ENCODE assay signal across 8 cellular contexts in genomic region chr6:52361945-52362442, GRCh38. TPM values are rescaled to one million over a fixed set of nuclear protein-coding genes. Genes with fewer than 3 reads are reported as not detected.
DNase-seq lines count a peak whose midpoint lies in the region; ATAC-seq, FAIRE-seq and TF ChIP-seq lines count a peak whose summit lies in the region.

Gene PAQR8, plus strand, starts transcription at chr6:52362151. Its CDS starts 41,063 bp downstream, at chr6:52403214.

- peak within 1 kb of the TSS; percentile 96 for H3K4me3 Mint-ChIP-seq in activated T-helper 1 cell treated with anti-CD3 and anti-CD28 coated beads, Interleukin-12 subunit alpha, Interleukin-12 subunit beta, Interleukin-2, Interleukin-4 antibody, amounts not matched to agents 30 ng/mL and 10 ng/mL and 1 ng/mL, durations not matched to agents 14 hours and 24 hours and 36 hours
- peak within 1 kb of the TSS; percentile 98 to 99 (median 98) for H3K4me3 Mint-ChIP-seq in nephron

- H3K27me3 Mint-ChIP-seq in activated T-helper 1 cell treated with anti-CD3 and anti-CD28 coated beads, Interleukin-12 subunit alpha, Interleukin-12 subunit beta, Interleukin-2, Interleukin-4 antibody, amounts not matched to agents 30 ng/mL and 10 ng/mL and 1 ng/mL, durations not matched to agents 14 hours and 24 hours and 36 hours (ENCODE audit: insufficient read depth), result peaks cover 7% of the 10 kb centered on the region
- peaks cover 14% of the 10 kb centered on the region for H3K27me3 Mint-ChIP-seq in nephron (ENCODE audit: low read depth)

- FAIRE-seq in RCC 7860 (lab: Jason Lieb, UNC), result no peak

- peak within 1 kb of the TSS; percentile 72 for H3K4me3 ChIP-seq in fibroblast of pulmonary artery (replicated peaks; ENCODE audit: low read depth, low read length)

- H3K4me1 Mint-ChIP-seq in activated T-helper 1 cell treated with anti-CD3 and anti-CD28 coated beads, Interleukin-12 subunit alpha, Interleukin-12 subunit beta, Interleukin-2, Interleukin-4 antibody, amounts not matched to agents 30 ng/mL and 10 ng/mL and 1 ng/mL, durations not matched to agents 14 hours and 24 hours and 36 hours (ENCODE audit: low read depth), result peaks cover 33% of the 10 kb centered on the region
- peaks cover 17% of the 10 kb centered on the region for H3K4me1 Mint-ChIP-seq in nephron

- no peaks in the 10 kb centered on the region for H3K9me3 Mint-ChIP-seq in activated T-helper 1 cell treated with anti-CD3 and anti-CD28 coated beads, Interleukin-12 subunit alpha, Interleukin-12 subunit beta, Interleukin-2, Interleukin-4 antibody, amounts not matched to agents 30 ng/mL and 10 ng/mL and 1 ng/mL, durations not matched to agents 14 hours and 24 hours and 36 hours
- no peaks in the 10 kb centered on the region for H3K9me3 Mint-ChIP-seq in nephron

- peak; percentile 87 for ATAC-seq in GM19468 (IDR thresholded peaks at IDR 0.05; ENCODE audit: extremely low read depth, unreplicated experiment)

- TF ChIP-seq CTCF in fibroblast of pulmonary artery (IDR thresholded peaks at IDR 0.05; ENCODE audit: low read length, missing control alignments) (no peak), nephron (IDR thresholded peaks at IDR 0.05; ENCODE audit: unreplicated experiment in 3 of 3) (no peak)

- intact Hi-C loops in activated T-helper 1 cell treated with anti-CD3 and anti-CD28 coated beads, Interleukin-12 subunit alpha, Interleukin-12 subunit beta, Interleukin-2, Interleukin-4 antibody, amounts not matched to agents 30 ng/mL and 10 ng/mL and 1 ng/mL, durations not matched to agents 14 hours and 24 hours and 36 hours (cut with micrococcal nuclease), result loop anchor here (1.0 to 10.0 kb wide), 8 partner anchors 27 to 1183 kb away; partner anchors contain the start of genes EFHC1, GCLC and MCM3

- no peaks in the 10 kb centered on the region for H3K36me3 Mint-ChIP-seq in activated T-helper 1 cell treated with anti-CD3 and anti-CD28 coated beads, Interleukin-12 subunit alpha, Interleukin-12 subunit beta, Interleukin-2, Interleukin-4 antibody, amounts not matched to agents 30 ng/mL and 10 ng/mL and 1 ng/mL, durations not matched to agents 14 hours and 24 hours and 36 hours (ENCODE audit: low read depth)
- H3K36me3 Mint-ChIP-seq in nephron (ENCODE audit: low read depth), result no peaks in the 10 kb centered on the region

- H3K27ac Mint-ChIP-seq in activated T-helper 1 cell treated with anti-CD3 and anti-CD28 coated beads, Interleukin-12 subunit alpha, Interleukin-12 subunit beta, Interleukin-2, Interleukin-4 antibody, amounts not matched to agents 30 ng/mL and 10 ng/mL and 1 ng/mL, durations not matched to agents 14 hours and 24 hours and 36 hours, result peak within 1 kb of the TSS; percentile 84
- peak within 1 kb of the TSS; percentile 80 to 96 (median 83) for H3K27ac Mint-ChIP-seq in nephron

- DNase-seq in COLO829 (ENCODE audit: low spot score) (peak; percentile 82), HPDE6-E6E7 (ENCODE audit: extremely low spot score) (peak; percentile 69), RCC 7860 (ENCODE audit: low spot score) (peak; percentile 34), fibroblast of pulmonary artery (ENCODE audit: low read depth) (peak; percentile 61)
- peak; percentile 75 for DNase-seq in activated T-helper 1 cell treated with anti-CD3 and anti-CD28 coated beads, Interleukin-12 subunit alpha, Interleukin-12 subunit beta, Interleukin-2, Interleukin-4 antibody, amounts not matched to agents 30 ng/mL and 10 ng/mL and 1 ng/mL, durations not matched to agents 14 hours and 24 hours and 36 hours (ENCODE audit: low spot score)
- peak; percentile 70 for DNase-seq in stimulated activated naive CD4-positive, alpha-beta T cell treated with Interleukin-2 at 50 U/mL for 16 hours (lab: John Stamatoyannopoulos, UW)

RNA-seq across cellular contexts. Expression of gene PAQR8, which starts in this region (rescaled TPM):
- 2.5 and 2.8 TPM in 2 replicates for total RNA-seq in activated T-helper 1 cell treated with anti-CD3 and anti-CD28 coated beads, Interleukin-12 subunit alpha, Interleukin-12 subunit beta, Interleukin-2, Interleukin-4 antibody, amounts not matched to agents 30 ng/mL and 10 ng/mL and 1 ng/mL, durations not matched to agents 14 hours and 24 hours and 36 hours

Comparison
In these comparisons a context has a peak if more than half of its experiments do, and no peak if none do; other contexts are left out.
1. Peak in every context shown above with its lines: DNase-seq, ATAC-seq and H3K4me3 ChIP-seq.